In genomic region chr22:39076586-39077512, GRCh38 we compare ENCODE assay signal across 8 cellular contexts. TPM values are rescaled to one million over a fixed set of nuclear protein-coding genes. Genes with fewer than 3 reads are reported as not detected.
DNase-seq lines count a peak whose midpoint lies in the region; ATAC-seq and TF ChIP-seq lines count a peak whose summit lies in the region.
"Not testable (repeated sequence)": the region's sequence is repeated elsewhere in the genome, so short reads cannot be mapped to it uniquely, and the experiment has no call there.

TSS of gene APOBEC3G (plus strand) at chr22:39077275. CDS start at chr22:39077362, 87 bp downstream.

- H3K36me3 Mint-ChIP-seq in nephron progenitor cell (ENCODE audit: low read depth): not testable (repeated sequence)

- DNase-seq in GM06990 (ENCODE audit: extremely low read depth, insufficient read length); nephron progenitor cell; thoracic aorta (ENCODE audit: low spot score): not testable (repeated sequence)
- DNase-seq in HT1080 (ENCODE audit: low read depth): peak; percentile 57
- peak; percentile 47 for DNase-seq in T-helper 22 cell (ENCODE audit: low read depth)
- peak; percentile 40 for DNase-seq in amniotic epithelial cell (ENCODE audit: low read depth)
- peak; percentile 82 for DNase-seq in Right ventricle myocardium inferior (ENCODE audit: missing footprints)

- not testable (repeated sequence) for H3K27me3 ChIP-seq in GM06990 (replicated peaks; ENCODE audit: control insufficient read depth, insufficient read depth, low read length); thoracic aorta (replicated peaks; ENCODE audit: insufficient read depth)

- peaks cover 66% of the 10 kb centered on the region for H3K4me1 Mint-ChIP-seq in nephron progenitor cell

- H3K9me3 ChIP-seq in thoracic aorta: not testable (repeated sequence)

- H3K4me3 Mint-ChIP-seq in nephron progenitor cell: peak within 1 kb of the TSS; percentile 76

- peak within 1 kb of the TSS; percentile 69 for H3K27ac Mint-ChIP-seq in nephron progenitor cell

- peak within 1 kb of the TSS; percentile 53 to 61 for H3K27ac ChIP-seq in thoracic aorta

- H3K27me3 Mint-ChIP-seq in nephron progenitor cell (ENCODE audit: low read depth, poor library complexity): not testable (repeated sequence)

- H3K4me1 ChIP-seq in thoracic aorta (ENCODE audit: control insufficient read depth in 1 of 2, low read depth in 2 of 2): not testable (repeated sequence)

- H3K9me3 Mint-ChIP-seq in nephron progenitor cell: not testable (repeated sequence)

- H3K36me3 ChIP-seq in GM06990 (ENCODE audit: control insufficient read depth, insufficient read depth, low read length): peaks cover 12% of the 10 kb centered on the region
- not testable (repeated sequence) for H3K36me3 ChIP-seq in thoracic aorta

- intact Hi-C loops in Right ventricle myocardium inferior (cut with DNase I): not testable (repeated sequence)

- TF ChIP-seq CTCF in GM06990 (IDR thresholded peaks at IDR 0.05; ENCODE audit: insufficient read depth, low read length, poor library complexity, severe bottlenecking); nephron progenitor cell (IDR thresholded peaks at IDR 0.05); thoracic aorta (IDR thresholded peaks at IDR 0.05): not testable (repeated sequence)

- ATAC-seq in GM21723 (IDR thresholded peaks at IDR 0.05; ENCODE audit: unreplicated experiment) (peak; percentile 80), Right ventricle myocardium inferior (peak; percentile 92), thoracic aorta (ENCODE audit: insufficient number of reproducible peaks, low FRiP score, low read depth) (peak; percentile 53)

- H3K4me3 ChIP-seq in GM06990 (replicated peaks; ENCODE audit: low read depth, low read length) (peak within 1 kb of the TSS; percentile 71), thoracic aorta (peak within 1 kb of the TSS; percentile 71)

RNA-seq across cellular contexts. Expression of gene APOBEC3G, which starts in this region (rescaled TPM):
- 8.0 and 11.3 TPM in 2 replicates for total RNA-seq in HT1080 (2014; rRNA removed; shearing (Covaris generic))
- 14.1 and 14.6 TPM in 2 replicates for polyA plus RNA-seq in HT1080 (2015; cell fraction: cytosol; rRNA removed)
- polyA plus RNA-seq in HT1080 (2015; cell fraction: nucleus; rRNA removed): 13.4 and 14.0 TPM in 2 replicates
- total RNA-seq in Right ventricle myocardium inferior (3.3 TPM), thoracic aorta (1 to 10 TPM; 3.4 to 8.3 TPM)
